ENCODE assay signal across 27 cellular contexts in the genomic region with DNA sequence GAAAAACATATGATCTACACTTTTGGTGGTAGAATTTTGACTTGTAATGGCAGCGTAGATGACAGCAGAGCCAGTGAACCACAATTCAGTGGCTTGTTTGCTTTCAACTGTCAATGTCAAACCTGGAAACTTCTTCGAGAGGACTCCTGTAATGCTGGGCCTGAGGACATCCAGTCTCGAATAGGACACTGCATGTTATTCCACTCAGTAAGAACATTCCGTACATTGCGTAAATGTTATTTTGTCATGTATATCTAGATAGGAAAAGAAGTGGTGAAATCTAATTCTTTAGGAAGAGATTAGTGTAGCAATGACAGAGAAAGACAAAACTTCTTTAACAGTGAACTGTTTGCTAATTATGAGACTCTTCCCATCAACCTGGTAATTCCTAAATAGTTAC.
DNase-seq lines count a peak whose midpoint lies in the region; ATAC-seq, FAIRE-seq and TF ChIP-seq lines count a peak whose summit lies in the region.
"Had no signal": no experiment of that assay in that cellular context is flagged by ENCODE, and none has a peak within 500 bp of the region (broad histone marks: within the 10 kb centered on the region; RNA-seq: fewer than 3 reads in every experiment).

No MANE protein-coding gene starts in this region.

- H3K9ac ChIP-seq in mammary epithelial cell (ENCODE audit: insufficient read depth, low read length) (no peak overlapping the region), adipocyte (ENCODE audit: low read length) (no peak overlapping the region), kidney (ENCODE audit: low read length in 2 of 2) (no peak overlapping the region)
- H3K9ac ChIP-seq: KMS-11 had no signal

- POLR2A ChIA-PET in MCF 10A (lab: Yijun Ruan, JAX) = interaction anchor here (1.1 kb wide), 1 partner anchor 12 kb away, joined by 4 read pairs; no protein-coding TSS in a partner anchor

- peaks cover 14% of the 10 kb centered on the region for H3K36me3 ChIP-seq in mammary epithelial cell (ENCODE audit: insufficient read depth, low read length)
- peaks cover 77% of the 10 kb centered on the region for H3K36me3 ChIP-seq in adipocyte (ENCODE audit: control insufficient read depth, insufficient read depth, low read length, severe bottlenecking)
- H3K36me3 ChIP-seq in psoas muscle (ENCODE audit: insufficient read depth in 1 of 2, low read depth in 1 of 2) = peaks cover 3 to 54% of the 10 kb centered on the region in 2 donors
- H3K36me3 ChIP-seq in kidney (ENCODE audit: control insufficient read depth in 1 of 2, insufficient read depth in 2 of 2, low read length in 2 of 2) = peaks cover 12 to 16% of the 10 kb centered on the region in 2 donors

- H3K36me3 Mint-ChIP-seq in MCF 10A (ENCODE audit: insufficient read depth, unreplicated experiment) = peaks cover 53% of the 10 kb centered on the region

- H3K4me3 Mint-ChIP-seq in MCF 10A (ENCODE audit: unreplicated experiment) = no peak overlapping the region
- H3K4me3 Mint-ChIP-seq: B cell; CD8-positive, alpha-beta memory T cell; IgD-negative memory B cell had no signal

- in situ Hi-C loops in mammary epithelial cell (cut with MboI; ENCODE audit: low sequenced_read_pairs in 2 of 2) = no loop called here

- intact Hi-C loops in MCF 10A (cut with micrococcal nuclease) = no loop called here
- intact Hi-C loops in mammary epithelial cell (cut with micrococcal nuclease) = no loop called here
- intact Hi-C loops in psoas muscle (cut with DNase I) = no loop called here
- intact Hi-C loops in kidney (cut with DNase I) = no loop called here

- H3K27ac ChIP-seq in mammary epithelial cell (ENCODE audit: insufficient read depth, low read depth, low read length) = no peak overlapping the region
- peak overlapping the region; percentile 59 for H3K27ac ChIP-seq in psoas muscle
- H3K27ac ChIP-seq in kidney (ENCODE audit: low read depth in 2 of 2, low read length in 2 of 2) = no peak overlapping the region
- H3K27ac ChIP-seq: 22Rv1, C4-2B, HL-60, KMS-11 had no signal

- H3K27me3 ChIP-seq in mammary epithelial cell (ENCODE audit: insufficient read depth, low read length) (no peaks in the 10 kb centered on the region), adipocyte (replicated peaks; ENCODE audit: control insufficient read depth, insufficient read depth, low read length) (no peaks in the 10 kb centered on the region), psoas muscle (ENCODE audit: insufficient read depth in 3 of 3, low read length in 2 of 3) (no peaks in the 10 kb centered on the region)

- WGBS in mammary epithelial cell (ENCODE audit: low coverage, missing lambda C conversion rate) = 90% methylated on average over 5 of the region's 5 CpGs
- 61 to 86% (median 68%) methylated on average over 5 of the region's 5 CpGs for WGBS in psoas muscle, 3 donors

- no peak overlapping the region for H3K4me2 ChIP-seq in mammary epithelial cell (ENCODE audit: insufficient read depth, low read depth, low read length)
- H3K4me2 ChIP-seq: KMS-11 had no signal

- no peak overlapping the region for H3K4me3 ChIP-seq in mammary epithelial cell (replicated peaks in 1 of 3; ENCODE audit: insufficient read depth in 1 of 3, low read depth in 2 of 3, low read length in 3 of 3)
- no peak overlapping the region for H3K4me3 ChIP-seq in adipocyte (ENCODE audit: low read length)
- H3K4me3 ChIP-seq in fibroblast of villous mesenchyme (ENCODE audit: low read depth, low read length) = no peak overlapping the region
- H3K4me3 ChIP-seq in psoas muscle = no peak overlapping the region
- no peak overlapping the region for H3K4me3 ChIP-seq in kidney (ENCODE audit: low read length in 2 of 2)

- H3K4me1 Mint-ChIP-seq in MCF 10A (ENCODE audit: insufficient read depth, unreplicated experiment) = peaks cover 16% of the 10 kb centered on the region
- H3K4me1 Mint-ChIP-seq: B cell had no signal

- H3K9me3 ChIP-seq in mammary epithelial cell (replicated peaks; ENCODE audit: insufficient read depth, low read length) (peaks cover 3% of the 10 kb centered on the region), adipocyte (ENCODE audit: control insufficient read depth, low read length) (peaks cover 10% of the 10 kb centered on the region), psoas muscle (no peaks in the 10 kb centered on the region), kidney (ENCODE audit: control insufficient read depth in 1 of 2, low read length in 2 of 2) (no peaks in the 10 kb centered on the region)

- H3K4me1 ChIP-seq in mammary epithelial cell (ENCODE audit: insufficient read depth, low read length) (no peaks in the 10 kb centered on the region), adipocyte (ENCODE audit: control insufficient read depth, insufficient read depth, low read length) (peaks cover 12% of the 10 kb centered on the region), psoas muscle (peaks cover 14% of the 10 kb centered on the region), kidney (ENCODE audit: control insufficient read depth in 1 of 2, insufficient read depth in 1 of 2, low read depth in 1 of 2, low read length in 2 of 2) (no peaks in the 10 kb centered on the region)

- H3K9me3 Mint-ChIP-seq in MCF 10A (ENCODE audit: unreplicated experiment) = peaks cover 15% of the 10 kb centered on the region
- H3K9me3 Mint-ChIP-seq: CD8-positive, alpha-beta memory T cell; IgD-negative memory B cell had no signal

- H3K27ac Mint-ChIP-seq in MCF 10A (ENCODE audit: low read depth, unreplicated experiment) = peak overlapping the region; percentile 63
- H3K27ac Mint-ChIP-seq: B cell; CD8-positive, alpha-beta memory T cell; IgD-negative memory B cell had no signal

- TF ChIP-seq CTCF in MCF 10A (IDR thresholded peaks at IDR 0.05; ENCODE audit: unreplicated experiment) = no peak
- TF ChIP-seq CTCF in mammary epithelial cell (conservative IDR thresholded peaks at IDR 0.05 in 1 of 2, IDR thresholded peaks at IDR 0.05 in 1 of 2; ENCODE audit: extremely low read depth in 1 of 2, insufficient read depth in 1 of 2, low read depth in 1 of 2, low read length in 2 of 2) = no peak
- no peak for TF ChIP-seq CTCF in fibroblast of villous mesenchyme (IDR thresholded peaks at IDR 0.05; ENCODE audit: insufficient read depth, low read depth, low read length)
- no peak for TF ChIP-seq CTCF in psoas muscle (IDR thresholded peaks at IDR 0.05)
- TF ChIP-seq CTCF in kidney (IDR thresholded peaks at IDR 0.05; ENCODE audit: borderline replicate concordance, extremely low read depth, insufficient read depth) = no peak

- H3K79me2 ChIP-seq in mammary epithelial cell (ENCODE audit: insufficient read depth, low read length) = no peaks in the 10 kb centered on the region

- H4K20me1 ChIP-seq in mammary epithelial cell (ENCODE audit: insufficient read depth, low read length) = no peaks in the 10 kb centered on the region

- CTCF ChIA-PET in MCF 10A (lab: Yijun Ruan, JAX) (interaction anchor here (1.2 kb wide), 1 partner anchor 174 kb away, joined by 3 read pairs; no protein-coding TSS in a partner anchor), mammary epithelial cell (lab: Charles Lee; ENCODE audit: low non-redundant PET) (no interaction called here)

- BruUV-seq in MCF 10A (replicated peaks; lab: Mats Ljungman, UMichigan) = no TSS peak
- no TSS peak for BruUV-seq in mammary epithelial cell (replicated peaks; lab: Mats Ljungman, UMichigan)

- peak; percentile 58 to 96 (median 92) for ATAC-seq in psoas muscle

- no peak for FAIRE-seq in kidney (lab: Jason Lieb, UNC)

- no peaks in the 10 kb centered on the region for H3K27me3 Mint-ChIP-seq in MCF 10A (ENCODE audit: insufficient read depth, unreplicated experiment)
- H3K27me3 Mint-ChIP-seq: B cell; CD8-positive, alpha-beta memory T cell; IgD-negative memory B cell had no signal

- no peak overlapping the region for H2AFZ ChIP-seq in mammary epithelial cell (ENCODE audit: low read depth, low read length)

- dilution Hi-C loops in mammary epithelial cell (cut with HindIII; ENCODE audit: low sequenced_read_pairs) = no loop called here

- DNase-seq in MCF 10A (ENCODE audit: unreplicated experiment) (peak; percentile 16), mammary epithelial cell (no peak), adipocyte (ENCODE audit: low read depth) (peak; percentile 67), fibroblast of villous mesenchyme (ENCODE audit: low read depth) (peak; percentile 61), psoas muscle (no peak), CD1c-positive myeloid dendritic cell (ENCODE audit: extremely low spot score) (no peak), iPS-NIHi7 (ENCODE audit: extremely low spot score) (no peak), kidney (no peak)
- DNase-seq: Calu3; CD8-positive, alpha-beta memory T cell; DMS153; DND-41; H7; NCI-H1048; NCI-H1417; NCI-H1694; NCI-H2029 treated with DMSO at 0.1 percent for 48 hours; NCI-H446 treated with DMSO at 0.1 percent for 48 hours; NCI-H526; RPMI8226; SHP77 treated with DMSO at 0.1 percent for 48 hours had no signal

Comparison
In these comparisons a context has a peak if more than half of its experiments do, and no peak if none do; other contexts are left out.
1. DNase-seq: peak in MCF 10A (single experiment), adipocyte (single experiment) and fibroblast of villous mesenchyme (single experiment); none in mammary epithelial cell (single experiment), psoas muscle (0 of 2), CD1c-positive myeloid dendritic cell (single experiment), iPS-NIHi7 (single experiment) and kidney (single experiment).